17 cellular contexts compared by ENCODE assay signal in genomic region chr6:155129744-155130143, GRCh38.
DNase-seq lines count a peak whose midpoint lies in the region; ATAC-seq lines count a peak whose summit lies in the region.
"Had no signal": no experiment of that assay in that cellular context is flagged by ENCODE, and none has a peak within 500 bp of the region (broad histone marks: within the 10 kb centered on the region; RNA-seq: fewer than 3 reads in every experiment).

No MANE protein-coding gene starts in this region.

- 0 out of 2 replicates have a peak, but pooled peaks cover 6% of the 10 kb centered on the region for H3K9me3 ChIP-seq in SJSA1 (replicated peaks)
- H3K9me3 ChIP-seq: HAP-1 had no signal

- peaks cover 47% of the 10 kb centered on the region for H3K36me3 ChIP-seq in SJSA1
- H3K36me3 ChIP-seq: HAP-1 had no signal

- no peak for DNase-seq in activated T-cell treated with anti-CD3 and anti-CD28 coated beads, Interleukin-2, amount 50 U/mL, for 24 hours
- DNase-seq in activated T-cell treated with anti-CD3 and anti-CD28 coated beads, Interleukin-2, amount 50 U/mL, for 48 hours: no peak
- DNase-seq in SJSA1 (ENCODE audit: low read depth in 1 of 2, low spot score in 2 of 2) (no peak), NCI-H2107 (lab: John Stamatoyannopoulos, UW) (no peak)
- no peak for DNase-seq in activated naive CD8-positive, alpha-beta T cell treated with anti-CD3 and anti-CD28 coated beads, Interleukin-2, amount 50 U/mL, for 24 hours
- DNase-seq in stimulated activated effector memory CD8-positive, alpha-beta T cell treated with anti-CD3 and anti-CD28 coated beads, Interleukin-12 subunit alpha, Interleukin-12 subunit beta, amount 100 ng/mL, for 72 hours (ENCODE audit: low spot score in 2 of 2): no peak
- DNase-seq in activated effector memory CD4-positive, alpha-beta T cell treated with Interleukin-2 at 50 U/mL for 16 hours: no peak
- DNase-seq: C1 segment of cervical spinal cord, DMS79 treated with DMSO at 0.1 percent for 48 hours, Kasumi-1, NCI-H1105, NCI-H1694, NCI-H2227 treated with DMSO at 0.1 percent for 48 hours, NCI-H524 treated with DMSO at 0.1 percent for 48 hours had no signal

- H3K4me3 Mint-ChIP-seq in activated T-cell treated with anti-CD3 and anti-CD28 coated beads, Interleukin-2, amount 50 U/mL, for 24 hours: no peak overlapping the region
- H3K4me3 Mint-ChIP-seq in activated naive CD8-positive, alpha-beta T cell treated with anti-CD3 and anti-CD28 coated beads, Interleukin-2, amount 50 U/mL, for 24 hours: peak overlapping the region; percentile 36
- peak overlapping the region; percentile 17 for H3K4me3 Mint-ChIP-seq in stimulated activated effector memory CD8-positive, alpha-beta T cell treated with anti-CD3 and anti-CD28 coated beads, Interleukin-12 subunit alpha, Interleukin-12 subunit beta, amount 100 ng/mL, for 72 hours
- H3K4me3 Mint-ChIP-seq: IgD-negative memory B cell had no signal

- no peak for ATAC-seq in activated naive CD8-positive, alpha-beta T cell treated with anti-CD3 and anti-CD28 coated beads, Interleukin-2, amount 50 U/mL, for 24 hours
- no peak for ATAC-seq in stimulated activated effector memory CD8-positive, alpha-beta T cell treated with anti-CD3 and anti-CD28 coated beads, Interleukin-12 subunit alpha, Interleukin-12 subunit beta, amount 100 ng/mL, for 72 hours
- ATAC-seq in GM18909 (IDR thresholded peaks at IDR 0.05; ENCODE audit: poor library complexity, unreplicated experiment): no peak

- H3K4me1 ChIP-seq in SJSA1 (replicated peaks): peaks cover 71% of the 10 kb centered on the region
- H3K4me1 ChIP-seq: HAP-1 had no signal

- peak overlapping the region; percentile 35; the same call in 1 of the 2 replicates for H3K27ac ChIP-seq in SJSA1

- no peaks in the 10 kb centered on the region for H3K9me3 Mint-ChIP-seq in activated T-cell treated with anti-CD3 and anti-CD28 coated beads, Interleukin-2, amount 50 U/mL, for 24 hours
- H3K9me3 Mint-ChIP-seq in activated naive CD8-positive, alpha-beta T cell treated with anti-CD3 and anti-CD28 coated beads, Interleukin-2, amount 50 U/mL, for 24 hours: no peaks in the 10 kb centered on the region
- no peaks in the 10 kb centered on the region for H3K9me3 Mint-ChIP-seq in stimulated activated effector memory CD8-positive, alpha-beta T cell treated with anti-CD3 and anti-CD28 coated beads, Interleukin-12 subunit alpha, Interleukin-12 subunit beta, amount 100 ng/mL, for 72 hours
- H3K9me3 Mint-ChIP-seq: IgD-negative memory B cell had no signal

- H3K36me3 Mint-ChIP-seq in activated T-cell treated with anti-CD3 and anti-CD28 coated beads, Interleukin-2, amount 50 U/mL, for 24 hours (ENCODE audit: low read depth): peaks cover 25% of the 10 kb centered on the region
- peaks cover 20% of the 10 kb centered on the region for H3K36me3 Mint-ChIP-seq in activated naive CD8-positive, alpha-beta T cell treated with anti-CD3 and anti-CD28 coated beads, Interleukin-2, amount 50 U/mL, for 24 hours (ENCODE audit: low read depth)
- peaks cover 26% of the 10 kb centered on the region for H3K36me3 Mint-ChIP-seq in stimulated activated effector memory CD8-positive, alpha-beta T cell treated with anti-CD3 and anti-CD28 coated beads, Interleukin-12 subunit alpha, Interleukin-12 subunit beta, amount 100 ng/mL, for 72 hours

- H3K4me1 Mint-ChIP-seq in activated T-cell treated with anti-CD3 and anti-CD28 coated beads, Interleukin-2, amount 50 U/mL, for 24 hours (ENCODE audit: low read depth): peaks cover 58% of the 10 kb centered on the region
- H3K4me1 Mint-ChIP-seq in activated naive CD8-positive, alpha-beta T cell treated with anti-CD3 and anti-CD28 coated beads, Interleukin-2, amount 50 U/mL, for 24 hours: peaks cover 56% of the 10 kb centered on the region
- H3K4me1 Mint-ChIP-seq in stimulated activated effector memory CD8-positive, alpha-beta T cell treated with anti-CD3 and anti-CD28 coated beads, Interleukin-12 subunit alpha, Interleukin-12 subunit beta, amount 100 ng/mL, for 72 hours: peaks cover 34% of the 10 kb centered on the region
- H3K4me1 Mint-ChIP-seq: IgD-negative memory B cell had no signal

- H3K27me3 Mint-ChIP-seq in activated T-cell treated with anti-CD3 and anti-CD28 coated beads, Interleukin-2, amount 50 U/mL, for 24 hours: no peaks in the 10 kb centered on the region
- H3K27me3 Mint-ChIP-seq in activated naive CD8-positive, alpha-beta T cell treated with anti-CD3 and anti-CD28 coated beads, Interleukin-2, amount 50 U/mL, for 24 hours: no peaks in the 10 kb centered on the region

- no peaks in the 10 kb centered on the region for H3K27me3 ChIP-seq in SJSA1 (replicated peaks)

- H3K4me3 ChIP-seq in SJSA1: no peak overlapping the region
- H3K4me3 ChIP-seq: HAP-1 had no signal

- peak overlapping the region; percentile 87 for H3K27ac Mint-ChIP-seq in activated T-cell treated with anti-CD3 and anti-CD28 coated beads, Interleukin-2, amount 50 U/mL, for 24 hours
- H3K27ac Mint-ChIP-seq in activated naive CD8-positive, alpha-beta T cell treated with anti-CD3 and anti-CD28 coated beads, Interleukin-2, amount 50 U/mL, for 24 hours: peak overlapping the region; percentile 91
- H3K27ac Mint-ChIP-seq in stimulated activated effector memory CD8-positive, alpha-beta T cell treated with anti-CD3 and anti-CD28 coated beads, Interleukin-12 subunit alpha, Interleukin-12 subunit beta, amount 100 ng/mL, for 72 hours: peak overlapping the region; percentile 55
- H3K27ac Mint-ChIP-seq: IgD-negative memory B cell had no signal
